9 cellular contexts compared by ENCODE assay signal in the genomic region with DNA sequence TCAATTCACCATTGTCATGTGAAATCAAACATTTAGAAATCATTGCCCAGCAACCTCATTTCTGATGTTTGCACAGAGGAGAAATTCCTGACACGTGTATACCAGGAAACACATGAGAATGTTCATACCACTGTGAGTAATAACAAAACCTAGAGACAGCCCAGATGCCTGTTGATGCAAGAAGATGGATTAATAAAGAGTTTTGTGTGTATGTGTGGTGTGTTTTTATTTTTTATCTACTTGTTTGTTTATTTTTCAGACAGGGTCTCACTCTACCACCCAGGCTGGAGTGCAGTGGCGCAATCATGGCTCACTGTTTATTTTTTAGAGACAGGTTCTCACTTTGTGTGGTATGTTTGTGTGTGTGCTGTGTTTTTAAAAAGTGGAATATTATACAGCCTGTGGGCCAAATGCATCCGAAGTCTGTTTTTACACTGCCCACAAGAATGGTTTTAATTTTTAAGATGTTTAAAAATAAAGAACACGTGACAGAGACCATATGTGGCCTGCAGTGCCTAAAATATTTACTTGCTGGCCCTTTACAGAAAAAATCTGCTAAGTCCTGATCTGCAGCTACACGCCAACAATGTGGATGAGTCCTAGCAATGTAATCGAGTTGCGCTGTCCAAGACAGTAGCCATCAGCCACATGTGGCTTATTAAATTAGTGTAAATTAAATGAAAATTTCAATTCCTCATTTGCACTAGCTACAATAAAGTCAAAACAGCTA. TPM values are rescaled to one million over a fixed set of nuclear protein-coding genes. Genes with fewer than 3 reads are reported as not detected.
A peak's percentile ranks its signal among the peaks of the same experiment; 100 is the strongest.
DNase-seq lines count a peak whose midpoint lies in the region; ATAC-seq and TF ChIP-seq lines count a peak whose summit lies in the region.
"Had no signal": no experiment of that assay in that cellular context is flagged by ENCODE, and none has a peak within 500 bp of the region (broad histone marks: within the 10 kb centered on the region; RNA-seq: fewer than 3 reads in every experiment).

No MANE protein-coding gene starts in this region.

- H3K4me3 ChIP-seq in choroid plexus epithelial cell (ENCODE audit: low read depth, low read length) = no peak overlapping the region
- H3K4me3 ChIP-seq in heart left ventricle = no peak overlapping the region
- H3K4me3 ChIP-seq in tibial artery = no peak overlapping the region

- intact Hi-C loops in heart left ventricle (cut with DNase I) (loop anchor here in 9 of 10 donors (2.0 to 10.0 kb wide), 7 partner anchors 62 to 867 kb away; no protein-coding TSS in a partner anchor), tibial artery (cut with DNase I; ENCODE audit: low total_unique reads) (loop anchor here (5.0 to 10.0 kb wide), 2 partner anchors 49 to 222 kb away; partner anchors contain the start of gene RBBP7)

- peaks cover 0 to 44% (median 33%) of the 10 kb centered on the region in 9 donors for H3K36me3 ChIP-seq in heart left ventricle
- H3K36me3 ChIP-seq in tibial artery = peaks cover 0 to 37% (median 18%) of the 10 kb centered on the region in 3 donors

- DNase-seq in M059J (ENCODE audit: low read depth) (peak; percentile 15), choroid plexus epithelial cell (ENCODE audit: low read depth) (peak; percentile 74), left lobe of liver (ENCODE audit: low spot score) (no peak), heart left ventricle (no peak), tibial artery (no peak)
- DNase-seq: activated gamma-delta T cell had no signal

- TF ChIP-seq CTCF in choroid plexus epithelial cell (conservative IDR thresholded peaks at IDR 0.05; ENCODE audit: low read depth, low read length) = no peak
- no peak for TF ChIP-seq CTCF in heart left ventricle (IDR thresholded peaks at IDR 0.05)
- no peak for TF ChIP-seq CTCF in tibial artery (IDR thresholded peaks at IDR 0.05)

- WGBS in heart left ventricle, 4 donors = 86 to 91% (median 89%) methylated on average over 7 of the region's 7 CpGs

- H3K27me3 ChIP-seq in heart left ventricle (no peaks in the 10 kb centered on the region), tibial artery (no peaks in the 10 kb centered on the region)

- TF ChIP-seq POLR2A in heart left ventricle (IDR thresholded peaks at IDR 0.05) = no peak

- ATAC-seq in GM21529 (IDR thresholded peaks at IDR 0.05; ENCODE audit: unreplicated experiment) (peak; percentile 43), left lobe of liver (peak; percentile 36), heart left ventricle (no peak), HG02938 (IDR thresholded peaks at IDR 0.05; ENCODE audit: unreplicated experiment) (no peak)

- no peaks in the 10 kb centered on the region for H3K9me3 ChIP-seq in heart left ventricle
- no peaks in the 10 kb centered on the region for H3K9me3 ChIP-seq in tibial artery

- H3K4me1 ChIP-seq in heart left ventricle (peaks cover 0 to 12% (median 2%) of the 10 kb centered on the region in 12 donors), tibial artery (peaks cover 0 to 23% (median 0%) of the 10 kb centered on the region in 4 donors)

- H3K27ac ChIP-seq in heart left ventricle (no peak overlapping the region), tibial artery (no peak overlapping the region)
- H3K27ac ChIP-seq: HL-60 had no signal

RNA-seq across cellular contexts. Expression of gene TXLNG, which starts 39.2 kb away (rescaled TPM):
- total RNA-seq in M059J (2014; rRNA removed; shearing (Covaris generic)) = 7.2 and 10.7 TPM in 2 replicates
- total RNA-seq in left lobe of liver (5.1 TPM), heart left ventricle (1 to 10 TPM; 4.3 to 8.1 (median 6.3) TPM)
- polyA plus RNA-seq in heart left ventricle = 1 to 10 TPM; 3.0 to 5.2 TPM

RNA-seq across cellular contexts. Expression of gene RBBP7, which starts 44.7 kb away (rescaled TPM):
- 216 and 229 TPM in 2 replicates for total RNA-seq in M059J (2014; rRNA removed; shearing (Covaris generic))
- total RNA-seq in left lobe of liver (28.1 TPM), heart left ventricle (100 to 1,000 TPM in 6 of 9 donors, 10 to 100 TPM in 3; 88.7 to 124 (median 107) TPM)
- polyA plus RNA-seq in heart left ventricle = 100 to 1,000 TPM in 1 of 2 donors, 10 to 100 TPM in 1; 93.3 to 110 TPM

Comparison
In these comparisons a context has a peak if more than half of its experiments do, and no peak if none do; other contexts are left out.
1. ATAC-seq: peak in GM21529 (single experiment) and left lobe of liver (single experiment); none in heart left ventricle (0 of 4) and HG02938 (single experiment).
2. DNase-seq: peak in M059J (single experiment) and choroid plexus epithelial cell (single experiment); none in left lobe of liver (single experiment), heart left ventricle (0 of 5) and tibial artery (0 of 2).